Comparison of ENCODE assay signal across 25 cellular contexts in genomic region chr1:232132572-232132971, GRCh38.
DNase-seq lines count a peak whose midpoint lies in the region; ATAC-seq, FAIRE-seq and TF ChIP-seq lines count a peak whose summit lies in the region.
"Had no signal": no experiment of that assay in that cellular context is flagged by ENCODE, and none has a peak within 500 bp of the region (broad histone marks: within the 10 kb centered on the region; RNA-seq: fewer than 3 reads in every experiment).

No MANE protein-coding gene starts in this region.

- CTCF ChIA-PET in HepG2 (lab: Yijun Ruan, JAX; ENCODE audit: low intra/inter-chr PET ratio, low total read pairs) (no interaction called here), WTC11 (lab: Charles Lee) (interaction anchor here (2.0 kb wide), 1 partner anchor 85 kb away, joined by 4 read pairs; no protein-coding TSS in a partner anchor)

- H3K9me3 ChIP-seq in liver (ENCODE audit: control insufficient read depth in 4 of 4, low read length in 3 of 4) = peaks cover 2 to 7% (median 4%) of the 10 kb centered on the region in 4 donors
- H3K9me3 ChIP-seq in HepG2 (ENCODE audit: low read length) = 0 out of 2 replicates have a peak, but pooled peaks cover 3% of the 10 kb centered on the region
- H3K9me3 ChIP-seq: Peyer's patch had no signal

- H3K4me3 ChIP-seq in liver (ENCODE audit: low read depth in 1 of 3, low read length in 3 of 3) = no peak overlapping the region
- no peak overlapping the region for H3K4me3 ChIP-seq in HepG2 (replicated peaks in 1 of 3; ENCODE audit: insufficient read depth in 1 of 3, low read depth in 2 of 3, low read length in 3 of 3)
- H3K4me3 ChIP-seq: BLaER1, Peyer's patch, SJCRH30 had no signal

- DNase-seq in HepG2 (ENCODE audit: low spot score) (no peak), WTC11 (ENCODE audit: low spot score) (no peak), left lobe of liver (ENCODE audit: low spot score) (no peak), NCI-H1436 treated with DMSO at 0.1 percent for 48 hours (lab: John Stamatoyannopoulos, UW) (no peak), SHP77 treated with DMSO at 0.1 percent for 48 hours (lab: John Stamatoyannopoulos, UW) (no peak), SIG-M5 treated with dmso at 0.1 percent for 504 hours (lab: John Stamatoyannopoulos, UW; ENCODE audit: unreplicated experiment) (no peak)
- DNase-seq: CD4-positive, CD25-positive, alpha-beta regulatory T cell; H7; NCI-H1048; NCI-H1417; NCI-H187 treated with DMSO at 0.1 percent for 48 hours; NCI-H2107; NCI-H446 treated with DMSO at 0.1 percent for 48 hours; NCI-H526; NCI-H82; OCI-M1; Peyer's patch; SJCRH30 had no signal

- peaks cover 94% of the 10 kb centered on the region for H3K4me1 Mint-ChIP-seq in WTC11
- H3K4me1 Mint-ChIP-seq: CD4-positive, CD25-positive, alpha-beta regulatory T cell had no signal

- no peaks in the 10 kb centered on the region for H3K79me2 ChIP-seq in HepG2 (ENCODE audit: insufficient read depth, low read length)

- FAIRE-seq in HepG2 (lab: Jason Lieb, UNC) = no peak
- FAIRE-seq: A204.1, D721Med, GM19239, HTR-8/SVneo had no signal

- no peak overlapping the region for H3K4me2 ChIP-seq in HepG2 (ENCODE audit: low read depth, low read length)
- H3K4me2 ChIP-seq: BLaER1 had no signal

- H3K27ac ChIP-seq in liver (ENCODE audit: low read depth in 1 of 2, low read length in 2 of 2) (no peak overlapping the region), HepG2 (ENCODE audit: extremely low read length, insufficient read depth, low read length) (no peak overlapping the region)
- H3K27ac ChIP-seq: BLaER1, Peyer's patch, SJCRH30 had no signal

- POLR2A ChIA-PET in HepG2 (lab: Yijun Ruan, JAX) = no interaction called here
- POLR2A ChIA-PET in WTC11 (lab: Charles Lee) = interaction anchor here (1.0 to 1.8 kb wide), 2 partner anchors 22 to 673 kb away, joined by 3 to 6 read pairs; partner anchors contain the start of gene MAP10

- in situ Hi-C loops in HepG2 (cut with HindIII; ENCODE audit: extremely low pct_ligation_motif_present, low pct_unique_long_range_greater_than_20kb) = no loop called here

- TF ChIP-seq RAD21 in liver (IDR thresholded peaks at IDR 0.05) = no peak
- TF ChIP-seq RAD21 in HepG2 (CRISPR knock-in tag; IDR thresholded peaks at IDR 0.05) = no peak

- H3K4me3 Mint-ChIP-seq in WTC11 = peak overlapping the region; percentile 40
- H3K4me3 Mint-ChIP-seq: CD4-positive, CD25-positive, alpha-beta regulatory T cell had no signal

- H3K36me3 ChIP-seq in liver (ENCODE audit: control insufficient read depth in 4 of 4, insufficient read depth in 3 of 4, low read depth in 1 of 4, low read length in 3 of 4) (no peaks in the 10 kb centered on the region), HepG2 (replicated peaks in 1 of 2; ENCODE audit: control insufficient read depth in 1 of 2, insufficient read depth in 2 of 2, low read length in 2 of 2) (no peaks in the 10 kb centered on the region)
- H3K36me3 ChIP-seq: BLaER1, Peyer's patch, SJCRH30 had no signal

- no peak for TF ChIP-seq POLR2A in HepG2 (IDR thresholded peaks at IDR 0.05; ENCODE audit: insufficient read depth in 1 of 2, low read depth in 2 of 2, low read length in 2 of 2)

- peak overlapping the region; percentile 94 for H3K27ac Mint-ChIP-seq in WTC11
- H3K27ac Mint-ChIP-seq: CD4-positive, CD25-positive, alpha-beta regulatory T cell had no signal

- BruUV-seq in HepG2 (replicated peaks; lab: Mats Ljungman, UMichigan) = no TSS peak

- no peak for ATAC-seq in HepG2
- no peak for ATAC-seq in WTC11
- peak; percentile 51 for ATAC-seq in left lobe of liver
- ATAC-seq: SK-N-SH treated with all-trans-retinoic acid at 6 μM for 48 hours had no signal

- intact Hi-C loops in HepG2 (cut with micrococcal nuclease; ENCODE audit: unreplicated experiment) = no loop called here

- H2AFZ ChIP-seq in HepG2 (ENCODE audit: low read length) = no peak overlapping the region

- no peaks in the 10 kb centered on the region for H4K20me1 ChIP-seq in HepG2 (ENCODE audit: insufficient read depth, low read length)
- H4K20me1 ChIP-seq: BLaER1 had no signal

- H3K9me3 Mint-ChIP-seq in WTC11 = peaks cover 8% of the 10 kb centered on the region; the same call in 1 of the 2 replicates

- 82% methylated on average over 1 of the region's 1 CpG for WGBS in liver
- 0% methylated on average over 1 of the region's 1 CpG for WGBS in HepG2 (ENCODE audit: low lambda C conversion rate)

- TF ChIP-seq CTCF in liver (IDR thresholded peaks at IDR 0.05; ENCODE audit: low read depth, low read length, missing input control) (no peak), HepG2 (CRISPR knock-in tag; IDR thresholded peaks at IDR 0.05) (no peak), WTC11 (IDR thresholded peaks at IDR 0.05) (no peak)

- H3K4me1 ChIP-seq in liver (ENCODE audit: control insufficient read depth in 4 of 4, insufficient read depth in 4 of 4, low read length in 3 of 4) (peaks cover 0 to 3% (median 0%) of the 10 kb centered on the region in 4 donors), HepG2 (ENCODE audit: insufficient read depth, low read length) (no peaks in the 10 kb centered on the region)
- H3K4me1 ChIP-seq: Peyer's patch had no signal

- peaks cover 89% of the 10 kb centered on the region for H3K36me3 Mint-ChIP-seq in WTC11
- H3K36me3 Mint-ChIP-seq: CD4-positive, CD25-positive, alpha-beta regulatory T cell had no signal

- TF ChIP-seq EP300 in HepG2 (IDR thresholded peaks at IDR 0.05; ENCODE audit: low read depth in 2 of 2, low read length in 2 of 2) (no peak), HepG2 (CRISPR knock-in tag; IDR thresholded peaks at IDR 0.05; ENCODE audit: borderline replicate concordance) (no peak)

- H3K27me3 Mint-ChIP-seq in WTC11 (ENCODE audit: low read depth) = no peaks in the 10 kb centered on the region

- H3K27me3 ChIP-seq in liver (ENCODE audit: control insufficient read depth in 4 of 4, insufficient read depth in 4 of 4, low read length in 3 of 4) (peaks cover 0 to 6% (median 0%) of the 10 kb centered on the region in 4 donors), HepG2 (ENCODE audit: control insufficient read depth in 1 of 2, insufficient read depth in 2 of 2, low read length in 2 of 2) (no peaks in the 10 kb centered on the region)
- H3K27me3 ChIP-seq: BLaER1, Peyer's patch, SJCRH30 had no signal

- H3K9ac ChIP-seq in liver (ENCODE audit: low read depth in 1 of 2, low read length in 2 of 2) (no peak overlapping the region), HepG2 (ENCODE audit: insufficient read depth, low read depth, low read length) (no peak overlapping the region)
- H3K9ac ChIP-seq: BLaER1 had no signal

TF ChIP-seq in liver, 16 proteins besides CTCF, POLR2A, EP300 and RAD21 (continues in another document):
- TF ChIP-seq NR2F2 (IDR thresholded peaks at IDR 0.05) (no peak), TAF1 (conservative IDR thresholded peaks at IDR 0.05) (no peak), EGR1 (IDR thresholded peaks at IDR 0.05; ENCODE audit: low read depth in 2 of 2) (no peak), HNF4A (conservative IDR thresholded peaks at IDR 0.05) (peak; percentile 18 to 19), JUND (IDR thresholded peaks at IDR 0.05) (no peak)

TF ChIP-seq in HepG2, 621 proteins besides CTCF, POLR2A, EP300 and RAD21 (continues in another document):
- TF ChIP-seq HMG20B (CRISPR knock-in tag; conservative IDR thresholded peaks at IDR 0.05) (no peak), ZBTB25 (CRISPR knock-in tag; IDR thresholded peaks at IDR 0.05) (no peak), GZF1 (CRISPR knock-in tag; IDR thresholded peaks at IDR 0.05) (no peak), SP2 (CRISPR knock-in tag; IDR thresholded peaks at IDR 0.05) (no peak), ZNF234 (CRISPR knock-in tag; conservative IDR thresholded peaks at IDR 0.05) (no peak), EEA1 (CRISPR knock-in tag; IDR thresholded peaks at IDR 0.05; ENCODE audit: borderline replicate concordance) (no peak), ZNF562 (CRISPR knock-in tag; IDR thresholded peaks at IDR 0.05; ENCODE audit: borderline replicate concordance) (no peak), ZNF790 (CRISPR knock-in tag; IDR thresholded peaks at IDR 0.05; ENCODE audit: borderline replicate concordance) (no peak)

TF ChIP-seq in WTC11, 78 proteins besides CTCF, POLR2A, EP300 and RAD21:
- TF ChIP-seq IRF2 (CRISPR knock-in tag; IDR thresholded peaks at IDR 0.05; ENCODE audit: borderline replicate concordance, low read depth) = no peak
- no peak for TF ChIP-seq ESRRA (CRISPR knock-in tag; IDR thresholded peaks at IDR 0.05; ENCODE audit: borderline replicate concordance)
- no peak for TF ChIP-seq NR2C2 (CRISPR knock-in tag; IDR thresholded peaks at IDR 0.05)
- peak; percentile 42; the same call in 1 of the 2 replicates for TF ChIP-seq ZNF425 (CRISPR knock-in tag; conservative IDR thresholded peaks at IDR 0.05)
